ENCODE assay signal across 10 cellular contexts in genomic region chr4:164768516-164768915, GRCh38. TPM values are rescaled to one million over a fixed set of nuclear protein-coding genes. Genes with fewer than 3 reads are reported as not detected.
DNase-seq lines count a peak whose midpoint lies in the region; ATAC-seq, FAIRE-seq and TF ChIP-seq lines count a peak whose summit lies in the region.
"Had no signal": no experiment of that assay in that cellular context is flagged by ENCODE, and none has a peak within 500 bp of the region (broad histone marks: within the 10 kb centered on the region; RNA-seq: fewer than 3 reads in every experiment).

No MANE protein-coding gene starts in this region.

- H3K27me3 ChIP-seq in dorsolateral prefrontal cortex (peaks cover 0 to 9% (median 0%) of the 10 kb centered on the region in 45 donors), esophagus muscularis mucosa (peaks cover 0 to 6% (median 0%) of the 10 kb centered on the region in 4 donors)

- intact Hi-C loops in dorsolateral prefrontal cortex (cut with DNase I) = no loop called here
- intact Hi-C loops in esophagus muscularis mucosa (cut with DNase I) = no loop called here

- peak in 1 of 2 experiments; percentile 2 for DNase-seq in A549 (ENCODE audit: low read depth in 1 of 2, low spot score in 1 of 2)
- DNase-seq in LNCaP clone FGC (ENCODE audit: low read depth) = no peak
- DNase-seq in dorsolateral prefrontal cortex = no peak
- DNase-seq in ureter (ENCODE audit: low spot score) = no peak
- no peak for DNase-seq in esophagus muscularis mucosa (ENCODE audit: extremely low spot score)
- DNase-seq: naive B cell; stimulated activated naive B cell treated with anti-CD40 and anti-IgM and Interleukin-4, amounts not matched to agents 10 μg/mL and 1 μg/mL and 100 μg/mL, for 72 hours had no signal

- no peak for TF ChIP-seq RAD21 in A549 (conservative IDR thresholded peaks at IDR 0.05 in 1 of 2, IDR thresholded peaks at IDR 0.05 in 1 of 2)

- TF ChIP-seq POLR2A in A549 (IDR thresholded peaks at IDR 0.05; ENCODE audit: low read length) (no peak), esophagus muscularis mucosa (IDR thresholded peaks at IDR 0.05; ENCODE audit: low read depth) (no peak)

- no peak overlapping the region for H3K4me2 ChIP-seq in A549

- POLR2A ChIA-PET in A549 (lab: Yijun Ruan, JAX) = no interaction called here

- FAIRE-seq in A549 (lab: Jason Lieb, UNC) = no peak

- WGBS in A549 (ENCODE audit: missing lambda C conversion rate) = 5% methylated on average over 5 of the region's 5 CpGs
- WGBS in esophagus muscularis mucosa = 54% methylated on average over 5 of the region's 5 CpGs

- H3K4me1 ChIP-seq in A549 = no peaks in the 10 kb centered on the region
- no peaks in the 10 kb centered on the region for H3K4me1 ChIP-seq in esophagus muscularis mucosa

- H3K36me3 ChIP-seq in esophagus muscularis mucosa = no peaks in the 10 kb centered on the region

- ATAC-seq in A549 = peak; percentile 53 to 56; a peak in 3 of 6 replicates
- peak; percentile 59 for ATAC-seq in GM18858 (IDR thresholded peaks at IDR 0.05; ENCODE audit: unreplicated experiment)
- no peak for ATAC-seq in GM21786 (IDR thresholded peaks at IDR 0.05; ENCODE audit: unreplicated experiment)
- no peak for ATAC-seq in HG03196 (IDR thresholded peaks at IDR 0.05; ENCODE audit: unreplicated experiment)

- TF ChIP-seq EP300 in A549 (IDR thresholded peaks at IDR 0.05) = no peak
- TF ChIP-seq EP300 in esophagus muscularis mucosa (IDR thresholded peaks at IDR 0.05) = no peak

- TF ChIP-seq CTCF in A549 (IDR thresholded peaks at IDR 0.05) (peak; percentile 46), LNCaP clone FGC (IDR thresholded peaks at IDR 0.05; ENCODE audit: control insufficient read depth, extremely low read depth, insufficient read depth) (peak; percentile 33; the same call in 1 of the 2 replicates), dorsolateral prefrontal cortex (IDR thresholded peaks at IDR 0.05 in 54 of 56, conservative IDR thresholded peaks at IDR 0.05 in 2 of 56; ENCODE audit: low read depth in 1 of 56, partially characterized antibody in 56 of 56) (peak in 54 of 56 donors; percentile 29 to 64 (median 46)), esophagus muscularis mucosa (IDR thresholded peaks at IDR 0.05) (peak in 1 of 3 experiments; percentile 19)

- H3K9me3 ChIP-seq in A549 (no peaks in the 10 kb centered on the region), esophagus muscularis mucosa (no peaks in the 10 kb centered on the region)

- no peak overlapping the region for H3K27ac ChIP-seq in A549
- no peak overlapping the region for H3K27ac ChIP-seq in dorsolateral prefrontal cortex
- no peak overlapping the region for H3K27ac ChIP-seq in esophagus muscularis mucosa (replicated peaks in 1 of 4)

- H3K4me3 ChIP-seq in A549 (no peak overlapping the region), LNCaP clone FGC (ENCODE audit: low read depth, low read length) (no peak overlapping the region), dorsolateral prefrontal cortex (no peak overlapping the region), esophagus muscularis mucosa (no peak overlapping the region)

- CTCF ChIA-PET in A549 (lab: Yijun Ruan, JAX) = interaction anchor here (0.6 to 2.0 kb wide), 9 partner anchors 9 to 1214 kb away, joined by 3 to 8 read pairs (median 5); no protein-coding TSS in a partner anchor

TF ChIP-seq in A549, 52 proteins besides CTCF, POLR2A, EP300 and RAD21:
- TF ChIP-seq SMC3 (IDR thresholded peaks at IDR 0.05) (peak; percentile 29; the same call in 1 of the 3 replicates), RFX5 (IDR thresholded peaks at IDR 0.05) (no peak)

RNA-seq across cellular contexts. Expression of gene SMIM31, which starts 14.6 kb away (rescaled TPM):
- polyA plus RNA-seq in A549 (2011; rRNA removed) = 0.28 and 0.39 TPM in 2 replicates
- polyA plus RNA-seq in A549 (2012; cell fraction: cytosol; rRNA removed) = not detected in 2 replicates
- polyA plus RNA-seq in A549 (2012; cell fraction: nucleus; rRNA removed) = not detected in 2 replicates
- 0.04 TPM in 1 of 3 replicates, not detected in the others for polyA plus RNA-seq in A549 (2017; fragmentation: RNase III; extraction: RNeasy Plus Mini Kit Qiagen cat#74134 plus additional on column Dnase treatment)
- polyA minus RNA-seq in A549 (2011; rRNA and poly(A)+ RNA removed) = 0.12 TPM in 1 of 2 replicates, not detected in the other
- not detected for total RNA-seq in dorsolateral prefrontal cortex
- 4.6 TPM for total RNA-seq in ureter
- not detected for total RNA-seq in esophagus muscularis mucosa

Comparison
In these comparisons a context has a peak if more than half of its experiments do, and no peak if none do; other contexts are left out.
1. ATAC-seq: peak in A549 (2 of 2) and GM18858 (single experiment); none in GM21786 (single experiment) and HG03196 (single experiment).